In genomic region chr7:22433710-22434460, GRCh38 we compare ENCODE assay signal across 1 cellular context.
A peak's percentile ranks its signal among the peaks of the same experiment; 100 is the strongest.
TF ChIP-seq lines count a peak whose summit lies in the region.

No MANE protein-coding gene starts in this region.

TF ChIP-seq in HepG2, 621 proteins besides CTCF, POLR2A, EP300 and RAD21 (continued from another document and continues in another):
- TF ChIP-seq NR2F2 (IDR thresholded peaks at IDR 0.05; ENCODE audit: borderline replicate concordance, low read depth) (peak; percentile 73; the same call in 1 of the 2 replicates), ETV5 (CRISPR knock-in tag; IDR thresholded peaks at IDR 0.05; ENCODE audit: borderline replicate concordance) (peak; percentile 99), ELF3 (CRISPR knock-in tag; IDR thresholded peaks at IDR 0.05) (peak; percentile 98), KDM6A (CRISPR knock-in tag; IDR thresholded peaks at IDR 0.05; ENCODE audit: low read depth) (0 out of 2 replicates have a peak, but pooled peaks have one; percentile 65), IRF9 (CRISPR knock-in tag; IDR thresholded peaks at IDR 0.05; ENCODE audit: borderline replicate concordance) (peak; percentile 78; the same call in 1 of the 2 replicates), NFIC (IDR thresholded peaks at IDR 0.05; ENCODE audit: low read length) (peak; percentile 70; the same call in 1 of the 2 replicates), ZNF350 (CRISPR knock-in tag; IDR thresholded peaks at IDR 0.05; ENCODE audit: borderline replicate concordance, low read depth) (peak; percentile 45; the same call in 1 of the 2 replicates), ZNF691 (CRISPR knock-in tag; IDR thresholded peaks at IDR 0.05; ENCODE audit: borderline replicate concordance, low read depth) (peak; percentile 75; the same call in 1 of the 2 replicates), HNRNPK (IDR thresholded peaks at IDR 0.05; ENCODE audit: low read depth, low read length, poor library complexity, severe bottlenecking) (no peak), ZSCAN9 (CRISPR knock-in tag; IDR thresholded peaks at IDR 0.05; ENCODE audit: borderline replicate concordance) (peak; percentile 78; the same call in 1 of the 2 replicates), ZNF878 (CRISPR knock-in tag; IDR thresholded peaks at IDR 0.05) (peak; percentile 42; the same call in 1 of the 2 replicates), ZNF792 (CRISPR knock-in tag; IDR thresholded peaks at IDR 0.05) (peak; percentile 64; the same call in 1 of the 2 replicates), NR2C2 (CRISPR knock-in tag; IDR thresholded peaks at IDR 0.05; ENCODE audit: borderline replicate concordance) (peak; percentile 52), IKZF5 (CRISPR knock-in tag; IDR thresholded peaks at IDR 0.05) (peak; percentile 91), ZNF431 (CRISPR knock-in tag; IDR thresholded peaks at IDR 0.05; ENCODE audit: borderline replicate concordance, low read depth) (no peak), HDAC1 (CRISPR knock-in tag; IDR thresholded peaks at IDR 0.05) (peak; percentile 83), ARID5B (CRISPR knock-in tag; IDR thresholded peaks at IDR 0.05) (peak; percentile 97), ZNF614 (CRISPR knock-in tag; IDR thresholded peaks at IDR 0.05; ENCODE audit: borderline replicate concordance) (peak; percentile 80; the same call in 1 of the 2 replicates), MZF1 (CRISPR knock-in tag; IDR thresholded peaks at IDR 0.05; ENCODE audit: borderline replicate concordance) (no peak), ZSCAN21 (CRISPR knock-in tag; IDR thresholded peaks at IDR 0.05; ENCODE audit: borderline replicate concordance) (peak; percentile 50; the same call in 1 of the 2 replicates), ZNF451 (CRISPR knock-in tag; IDR thresholded peaks at IDR 0.05) (no peak), FOXP1 (IDR thresholded peaks at IDR 0.05) (no peak), FOXP1 (CRISPR knock-in tag; IDR thresholded peaks at IDR 0.05) (peak; percentile 76), ZNF580 (CRISPR knock-in tag; IDR thresholded peaks at IDR 0.05; ENCODE audit: borderline replicate concordance, low read depth) (peak; percentile 77; the same call in 1 of the 2 replicates), ZNF33B (CRISPR knock-in tag; IDR thresholded peaks at IDR 0.05) (no peak), TOPORS (CRISPR knock-in tag; IDR thresholded peaks at IDR 0.05) (no peak), ESRRA (CRISPR knock-in tag; IDR thresholded peaks at IDR 0.05; ENCODE audit: low read depth) (peak; percentile 72; the same call in 1 of the 2 replicates), RXRB (CRISPR knock-in tag; IDR thresholded peaks at IDR 0.05; ENCODE audit: borderline replicate concordance) (peak; percentile 97), AHDC1 (CRISPR knock-in tag; IDR thresholded peaks at IDR 0.05; ENCODE audit: borderline replicate concordance) (peak; percentile 89; the same call in 1 of the 2 replicates), ZNF569 (CRISPR knock-in tag; IDR thresholded peaks at IDR 0.05; ENCODE audit: borderline replicate concordance) (no peak), THAP11 (CRISPR knock-in tag; IDR thresholded peaks at IDR 0.05) (peak; percentile 60), JUN (CRISPR knock-in tag; IDR thresholded peaks at IDR 0.05) (peak; percentile 97), HOXD1 (CRISPR knock-in tag; IDR thresholded peaks at IDR 0.05) (peak; percentile 58; the same call in 1 of the 2 replicates), ZNF589 (CRISPR knock-in tag; conservative IDR thresholded peaks at IDR 0.05) (no peak), ZNF615 (CRISPR knock-in tag; IDR thresholded peaks at IDR 0.05; ENCODE audit: borderline replicate concordance) (no peak), DPF2 (CRISPR knock-in tag; IDR thresholded peaks at IDR 0.05; ENCODE audit: borderline replicate concordance, low read depth) (0 out of 2 replicates have a peak, but pooled peaks have one; percentile 20), PHF8 (CRISPR knock-in tag; IDR thresholded peaks at IDR 0.05) (no peak), CHD4 (IDR thresholded peaks at IDR 0.05; ENCODE audit: borderline replicate concordance, low read length) (peak; percentile 52; the same call in 1 of the 2 replicates), TCF7 (IDR thresholded peaks at IDR 0.05; ENCODE audit: low read depth) (peak; percentile 90), BCL6 (CRISPR knock-in tag; IDR thresholded peaks at IDR 0.05) (peak; percentile 60), ZBTB20 (CRISPR knock-in tag; IDR thresholded peaks at IDR 0.05; ENCODE audit: borderline replicate concordance, low read depth) (peak; percentile 96; the same call in 1 of the 2 replicates), ZNF562 (CRISPR knock-in tag; IDR thresholded peaks at IDR 0.05; ENCODE audit: borderline replicate concordance) (no peak), TBX2 (CRISPR knock-in tag; IDR thresholded peaks at IDR 0.05; ENCODE audit: borderline replicate concordance) (peak; percentile 86), SOX13 (IDR thresholded peaks at IDR 0.05) (peak; percentile 90), SOX13 (CRISPR knock-in tag; conservative IDR thresholded peaks at IDR 0.05 in 1 of 2, IDR thresholded peaks at IDR 0.05 in 1 of 2) (peak in 1 of 2 experiments; percentile 96; a peak in 2 of 4 replicates), SAP130 (CRISPR knock-in tag; IDR thresholded peaks at IDR 0.05; ENCODE audit: low read depth) (peak; percentile 94), SKI (IDR thresholded peaks at IDR 0.05; ENCODE audit: partially characterized antibody) (no peak), GATAD1 (CRISPR knock-in tag; IDR thresholded peaks at IDR 0.05) (peak; percentile 18; the same call in 1 of the 2 replicates), GZF1 (CRISPR knock-in tag; IDR thresholded peaks at IDR 0.05) (peak; percentile 57; the same call in 1 of the 2 replicates), TFDP1 (CRISPR knock-in tag; IDR thresholded peaks at IDR 0.05; ENCODE audit: borderline replicate concordance) (peak; percentile 25; the same call in 1 of the 2 replicates), KMT2B (CRISPR knock-in tag; IDR thresholded peaks at IDR 0.05) (peak; percentile 34; the same call in 1 of the 2 replicates), MTF1 (CRISPR knock-in tag; IDR thresholded peaks at IDR 0.05) (no peak), RCOR2 (CRISPR knock-in tag; IDR thresholded peaks at IDR 0.05) (peak; percentile 97), MEF2D (CRISPR knock-in tag; IDR thresholded peaks at IDR 0.05) (peak; percentile 94), ZNF484 (CRISPR knock-in tag; IDR thresholded peaks at IDR 0.05; ENCODE audit: borderline replicate concordance, low read depth) (no peak), KDM3A (CRISPR knock-in tag; IDR thresholded peaks at IDR 0.05; ENCODE audit: low read depth) (0 out of 2 replicates have a peak, but pooled peaks have one; percentile 57), ZKSCAN1 (IDR thresholded peaks at IDR 0.05; ENCODE audit: low read length) (no peak), ASH2L (IDR thresholded peaks at IDR 0.05; ENCODE audit: insufficient read length, low read depth, low read length) (peak; percentile 18), BRCA1 (CRISPR knock-in tag; IDR thresholded peaks at IDR 0.05) (no peak)
